Comparison of ENCODE assay signal across 21 cellular contexts in genomic region chr4:39770969-39771724, GRCh38.
DNase-seq lines count a peak whose midpoint lies in the region; ATAC-seq and TF ChIP-seq lines count a peak whose summit lies in the region.
"Had no signal": no experiment of that assay in that cellular context is flagged by ENCODE, and none has a peak within 500 bp of the region (broad histone marks: within the 10 kb centered on the region; RNA-seq: fewer than 3 reads in every experiment).

No MANE protein-coding gene starts in this region.

- H3K4me3 Mint-ChIP-seq in progenitor cell of endocrine pancreas (ENCODE audit: low read depth) (no peak overlapping the region), H9 (no peak overlapping the region)
- H3K4me3 Mint-ChIP-seq: IgD-negative memory B cell had no signal

- H2BK5ac ChIP-seq in H9 (ENCODE audit: insufficient read length, low read length) = no peak overlapping the region

- H3K27ac Mint-ChIP-seq in progenitor cell of endocrine pancreas (peak overlapping the region; percentile 89), H9 (no peak overlapping the region; a peak in 2 of 7 replicates)
- H3K27ac Mint-ChIP-seq: IgD-negative memory B cell had no signal

- intact Hi-C loops in left colon (cut with DNase I, micrococcal nuclease) = no loop called here

- H3K79me1 ChIP-seq in H9 (ENCODE audit: insufficient read depth, low read depth, low read length, poor library complexity, severe bottlenecking) = no peaks in the 10 kb centered on the region

- H3K4me1 ChIP-seq in H9 (ENCODE audit: insufficient read depth, low read length) = no peaks in the 10 kb centered on the region
- H3K4me1 ChIP-seq: A549, SJCRH30 had no signal

- no peak overlapping the region for H2BK12ac ChIP-seq in H9 (ENCODE audit: insufficient read length, low read depth, low read length)

- H2BK120ac ChIP-seq in H9 (ENCODE audit: low read depth, low read length, poor library complexity, severe bottlenecking) = no peak overlapping the region

- peaks cover 3% of the 10 kb centered on the region for H4K20me1 ChIP-seq in H9 (ENCODE audit: control insufficient read depth, insufficient read depth, insufficient read length)

- H4K5ac ChIP-seq in H9 (ENCODE audit: insufficient read length, low read depth, low read length) = no peak overlapping the region

- no peak overlapping the region for H3K27ac ChIP-seq in H9 (ENCODE audit: insufficient read length, low read depth, low read length)
- H3K27ac ChIP-seq: A549, RWPE1, SJCRH30 had no signal

- H3K23me2 ChIP-seq in H9 (ENCODE audit: insufficient read length, low read depth, low read length, poor library complexity, severe bottlenecking) = no peaks in the 10 kb centered on the region

- no peak overlapping the region for H3T11ph ChIP-seq in H9 (ENCODE audit: low read length)

- no peak overlapping the region for H3K4me2 ChIP-seq in H9 (ENCODE audit: insufficient read depth, insufficient read length, low read length)
- H3K4me2 ChIP-seq: A549 had no signal

- no peak overlapping the region for H2BK20ac ChIP-seq in H9 (ENCODE audit: low read depth, low read length, poor library complexity, severe bottlenecking)

- ATAC-seq in left colon (peak; percentile 14), GM18909 (IDR thresholded peaks at IDR 0.05; ENCODE audit: poor library complexity, unreplicated experiment) (no peak)

- H3K9ac ChIP-seq in H9 (ENCODE audit: extremely low read depth, insufficient read length, low read length) = no peak overlapping the region

- no peaks in the 10 kb centered on the region for H3K9me3 ChIP-seq in H9 (ENCODE audit: control insufficient read depth, low read depth, low read length)
- H3K9me3 ChIP-seq: A549, SJCRH30 had no signal

- H4K8ac ChIP-seq in H9 (replicated peaks; ENCODE audit: insufficient read length, low read depth, low read length) = no peak overlapping the region

- TF ChIP-seq CTCF in progenitor cell of endocrine pancreas (IDR thresholded peaks at IDR 0.05; ENCODE audit: unreplicated experiment) (no peak), H9 (conservative IDR thresholded peaks at IDR 0.05) (no peak)

- no peak overlapping the region for H3K23ac ChIP-seq in H9 (ENCODE audit: insufficient read length, low read depth, low read length)

- no peaks in the 10 kb centered on the region for H3K9me3 Mint-ChIP-seq in progenitor cell of endocrine pancreas (ENCODE audit: low read depth)
- H3K9me3 Mint-ChIP-seq in H9 = no peaks in the 10 kb centered on the region
- H3K9me3 Mint-ChIP-seq: IgD-negative memory B cell had no signal

- H3K4me1 Mint-ChIP-seq in progenitor cell of endocrine pancreas (ENCODE audit: low read depth) (no peaks in the 10 kb centered on the region), H9 (no peaks in the 10 kb centered on the region)

- H4K91ac ChIP-seq in H9 (ENCODE audit: insufficient read length, low read depth, low read length) = no peak overlapping the region

- WGBS in H9 (ENCODE audit: extremely low coverage, insufficient read length, low lambda C conversion rate) = no CpG with 5 or more reads among the region's 57 CpGs

- H2AK5ac ChIP-seq in H9 (ENCODE audit: insufficient read length, low read length) = no peak overlapping the region

- H2BK15ac ChIP-seq in H9 (ENCODE audit: low read depth, low read length) = no peak overlapping the region

- H3K27me3 ChIP-seq in H9 (ENCODE audit: insufficient read depth, low read length) = no peaks in the 10 kb centered on the region
- H3K27me3 ChIP-seq: SJCRH30 had no signal

- H3K36me3 Mint-ChIP-seq in progenitor cell of endocrine pancreas (ENCODE audit: insufficient read depth) (peaks cover 19% of the 10 kb centered on the region), H9 (ENCODE audit: insufficient read depth in 1 of 3, low read depth in 3 of 3) (peaks cover 20 to 70% (median 45%) of the 10 kb centered on the region in 3 experiments)

- H3K79me2 ChIP-seq in H9 (ENCODE audit: insufficient read depth, low read length) = no peaks in the 10 kb centered on the region

- no peak overlapping the region for H3K56ac ChIP-seq in H9 (ENCODE audit: insufficient read length, low read depth, low read length)

- no peak overlapping the region; the same call in 1 of the 2 replicates for H3K14ac ChIP-seq in H9 (ENCODE audit: insufficient read depth, low read length)

- no peak overlapping the region for H2AFZ ChIP-seq in H9 (ENCODE audit: low read length)

- no peak overlapping the region for H3K18ac ChIP-seq in H9 (ENCODE audit: insufficient read length, low read depth, low read length)

- H3K4ac ChIP-seq in H9 (ENCODE audit: low read depth, low read length) = no peak overlapping the region

- H3K27me3 Mint-ChIP-seq in progenitor cell of endocrine pancreas (no peaks in the 10 kb centered on the region), H9 (ENCODE audit: low read depth) (no peaks in the 10 kb centered on the region)
- H3K27me3 Mint-ChIP-seq: IgD-negative memory B cell had no signal

- DNase-seq in 8988T = peak; percentile 14
- peak; percentile 13 for DNase-seq in H4 (ENCODE audit: low spot score)
- no peak for DNase-seq in left colon
- DNase-seq in progenitor cell of endocrine pancreas (ENCODE audit: low spot score, unreplicated experiment) = no peak
- DNase-seq in NCI-H1092 treated with DMSO at 0.1 percent for 48 hours (lab: John Stamatoyannopoulos, UW) = no peak
- DNase-seq in Kasumi-1 (lab: John Stamatoyannopoulos, UW) = no peak
- no peak for DNase-seq in H9
- DNase-seq: C1 segment of cervical spinal cord; GF-D8; HCEC 1CT; MV-4-11; NCI-H1436; NCI-H2029; NCI-H2171; NK-92 treated with Interleukin-12 subunit alpha and Interleukin-12 subunit beta, amount 100 ng/mL, for 24 hours; OCI-M1; SJCRH30 had no signal

Comparison
In these comparisons a context has a peak if more than half of its experiments do, and no peak if none do; other contexts are left out.
1. DNase-seq: peak in 8988T (single experiment) and H4 (single experiment); none in left colon (0 of 2), progenitor cell of endocrine pancreas (single experiment), NCI-H1092 treated with DMSO at 0.1 percent for 48 hours (single experiment), Kasumi-1 (0 of 2) and H9 (single experiment).